In the genomic region with DNA sequence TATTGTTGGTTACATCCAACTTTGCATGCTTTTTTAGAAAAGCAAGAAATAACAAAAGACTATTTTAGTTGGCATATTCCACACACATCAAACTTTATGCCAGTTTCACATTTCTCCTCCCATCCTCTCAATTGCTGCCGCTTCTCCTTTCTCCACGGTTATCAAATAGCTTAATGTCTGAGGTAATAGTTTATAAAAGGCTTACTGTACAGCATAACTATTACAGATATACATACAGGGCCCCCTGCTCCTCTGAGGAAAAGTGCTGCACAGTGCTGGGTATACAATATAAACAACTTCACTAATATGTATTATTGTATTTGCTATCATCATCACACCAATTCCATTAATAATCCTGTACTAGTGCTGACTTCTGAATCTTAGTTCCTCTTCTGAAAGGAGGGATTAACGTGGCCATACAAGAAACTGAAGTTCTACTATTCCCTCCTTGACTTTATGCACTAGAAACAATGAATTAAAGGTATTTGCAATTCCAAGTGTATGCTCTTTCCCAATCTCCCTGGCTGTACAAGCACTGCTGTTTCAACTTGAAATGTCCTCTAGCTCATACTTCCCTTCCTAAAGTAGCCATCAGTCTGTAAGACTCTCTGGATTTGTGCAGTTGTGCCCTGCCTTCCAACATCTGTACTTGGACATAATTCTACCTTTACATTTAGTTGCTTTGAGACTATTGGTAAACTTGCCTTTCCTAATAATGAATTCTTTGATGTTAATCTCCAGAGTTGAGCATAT, we compare ENCODE assay signal across 9 cellular contexts. TPM values are rescaled to one million over a fixed set of nuclear protein-coding genes. Genes with fewer than 3 reads are reported as not detected.
DNase-seq lines count a peak whose midpoint lies in the region; ATAC-seq, FAIRE-seq and TF ChIP-seq lines count a peak whose summit lies in the region.
"Had no signal": no experiment of that assay in that cellular context is flagged by ENCODE, and none has a peak within 500 bp of the region (broad histone marks: within the 10 kb centered on the region; RNA-seq: fewer than 3 reads in every experiment).

No MANE protein-coding gene starts in this region.

- no peak for FAIRE-seq in H54 (lab: Jason Lieb, UNC)

- H3K9me3 ChIP-seq in adipocyte (ENCODE audit: control insufficient read depth, low read length) (no peaks in the 10 kb centered on the region), tibial nerve (no peaks in the 10 kb centered on the region)
- H3K9me3 ChIP-seq: Caco-2 had no signal

- H3K4me3 ChIP-seq in adipocyte (ENCODE audit: low read length) (peak overlapping the region; percentile 92), tibial nerve (peak overlapping the region in 3 of 4 donors; percentile 96 to 100 (median 97))

- H3K36me3 ChIP-seq in adipocyte (ENCODE audit: control insufficient read depth, insufficient read depth, low read length, severe bottlenecking) (no peaks in the 10 kb centered on the region), tibial nerve (no peaks in the 10 kb centered on the region)

- DNase-seq in NOMO-1 treated with DMSO at 0.1 percent for 48 hours (lab: John Stamatoyannopoulos, UW; ENCODE audit: unreplicated experiment) (peak; percentile 36), NOMO-1 treated with dmso at 0.1 percent for 144 hours (lab: John Stamatoyannopoulos, UW; ENCODE audit: unreplicated experiment) (no peak), adipocyte (ENCODE audit: low read depth) (peak; percentile 75), iris pigment epithelial cell (ENCODE audit: low read depth) (peak; percentile 50), tibial nerve (ENCODE audit: low spot score in 2 of 2) (no peak), RPMI8226 (no peak), H54 (ENCODE audit: insufficient read length, low spot score) (no peak)

- H3K4me1 ChIP-seq in adipocyte (ENCODE audit: control insufficient read depth, insufficient read depth, low read length) = peaks cover 43% of the 10 kb centered on the region
- H3K4me1 ChIP-seq in tibial nerve = peaks cover 0 to 68% (median 22%) of the 10 kb centered on the region in 4 donors

- no peak for TF ChIP-seq POLR2A in tibial nerve (IDR thresholded peaks at IDR 0.05)
- no peak for TF ChIP-seq POLR2A in H54 (IDR thresholded peaks at IDR 0.05; ENCODE audit: low read depth, low read length)

- 0 to 1% methylated on average over 3 of the region's 3 CpGs for WGBS in tibial nerve, 2 donors

- ATAC-seq in HG02571 (IDR thresholded peaks at IDR 0.05; ENCODE audit: unreplicated experiment) = no peak

- H3K27ac ChIP-seq in tibial nerve = peak overlapping the region; percentile 100

- H3K9ac ChIP-seq in adipocyte (ENCODE audit: low read length) = peak overlapping the region; percentile 90

- no peak for TF ChIP-seq CTCF in tibial nerve (IDR thresholded peaks at IDR 0.05)

- TF ChIP-seq EP300 in tibial nerve (IDR thresholded peaks at IDR 0.05) = no peak

- H3K27me3 ChIP-seq in adipocyte (replicated peaks; ENCODE audit: control insufficient read depth, insufficient read depth, low read length) = no peaks in the 10 kb centered on the region
- H3K27me3 ChIP-seq in tibial nerve = no peaks in the 10 kb centered on the region

RNA-seq across cellular contexts. Expression of a gene that starts 2.5 kb away (rescaled TPM):
- 100 to 1,000 TPM; 186 to 259 (median 198) TPM for total RNA-seq in tibial nerve

Comparison
In these comparisons a context has a peak if more than half of its experiments do, and no peak if none do; other contexts are left out.
1. DNase-seq: peak in NOMO-1 treated with DMSO at 0.1 percent for 48 hours (single experiment), adipocyte (single experiment) and iris pigment epithelial cell (single experiment); none in NOMO-1 treated with dmso at 0.1 percent for 144 hours (single experiment), tibial nerve (0 of 2), RPMI8226 (single experiment) and H54 (single experiment).